19 cellular contexts compared by ENCODE assay signal in genomic region chr18:12405066-12405465, GRCh38.
"Had no signal": no experiment of that assay in that cellular context is flagged by ENCODE, and none has a peak within 500 bp of the region (broad histone marks: within the 10 kb centered on the region; RNA-seq: fewer than 3 reads in every experiment).

No MANE protein-coding gene starts in this region.

- H3K36me3 ChIP-seq: colonic mucosa, esophagus squamous epithelium, gastrocnemius medialis, neural progenitor cell, thoracic aorta, upper lobe of left lung had no signal

- H3K4me3 ChIP-seq: colonic mucosa, esophagus squamous epithelium, gastrocnemius medialis, neural progenitor cell, thoracic aorta, upper lobe of left lung had no signal

- H3K4me3 Mint-ChIP-seq: activated CD4-positive, alpha-beta memory T cell treated with anti-CD3 and anti-CD28 coated beads for 36 hours; activated CD4-positive, alpha-beta T cell treated with anti-CD3 and anti-CD28 coated beads for 36 hours; mesothelial cell of epicardium; WTC11 had no signal

- H3K27ac ChIP-seq: colonic mucosa, esophagus squamous epithelium, gastrocnemius medialis, neural progenitor cell, thoracic aorta, upper lobe of left lung had no signal

- H3K36me3 Mint-ChIP-seq: activated CD4-positive, alpha-beta memory T cell treated with anti-CD3 and anti-CD28 coated beads for 36 hours; activated CD8-positive, alpha-beta memory T cell treated with anti-CD3 and anti-CD28 coated beads, Interleukin-2, amount 10 ng/mL, durations not matched to agents 7 days and 5 days; activated naive CD4-positive, alpha-beta T cell treated with anti-CD3 and anti-CD28 coated beads, Interleukin-2, amount 50 U/mL, for 72 hours; mesothelial cell of epicardium; neural progenitor cell; WTC11 had no signal

- ATAC-seq: activated CD4-positive, alpha-beta T cell treated with anti-CD3 and anti-CD28 coated beads for 36 hours; activated CD8-positive, alpha-beta memory T cell treated with anti-CD3 and anti-CD28 coated beads, Interleukin-2, amount 10 ng/mL, durations not matched to agents 7 days and 5 days; activated naive CD4-positive, alpha-beta T cell treated with anti-CD3 and anti-CD28 coated beads, Interleukin-2, amount 50 U/mL, for 72 hours; gastrocnemius medialis; left ventricle myocardium superior; sciatic nerve; WTC11 had no signal

- DNase-seq: activated CD4-positive, alpha-beta memory T cell treated with anti-CD3 and anti-CD28 coated beads for 36 hours; activated CD4-positive, alpha-beta T cell treated with anti-CD3 and anti-CD28 coated beads for 36 hours; activated CD8-positive, alpha-beta memory T cell treated with anti-CD3 and anti-CD28 coated beads, Interleukin-2, amount 10 ng/mL, durations not matched to agents 7 days and 5 days; colonic mucosa; esophagus squamous epithelium; gastrocnemius medialis; hypothalamus; left ventricle myocardium superior; mammary epithelial cell; stimulated activated CD4-positive, alpha-beta T cell treated with anti-CD3 and anti-CD28 coated beads, Interleukin-4, amount 100 ng/mL, for 1 hour; stimulated activated naive CD4-positive, alpha-beta T cell treated with Interleukin-2 at 50 U/mL for 16 hours; T1000; upper lobe of left lung had no signal

- H3K27me3 ChIP-seq: colonic mucosa, upper lobe of left lung had no signal

- H3K9me3 Mint-ChIP-seq: activated CD4-positive, alpha-beta memory T cell treated with anti-CD3 and anti-CD28 coated beads for 36 hours; activated naive CD4-positive, alpha-beta T cell treated with anti-CD3 and anti-CD28 coated beads, Interleukin-2, amount 50 U/mL, for 72 hours; mesothelial cell of epicardium; neural progenitor cell; WTC11 had no signal

- H3K27ac Mint-ChIP-seq: activated CD4-positive, alpha-beta memory T cell treated with anti-CD3 and anti-CD28 coated beads for 36 hours; activated CD4-positive, alpha-beta T cell treated with anti-CD3 and anti-CD28 coated beads for 36 hours; activated CD8-positive, alpha-beta memory T cell treated with anti-CD3 and anti-CD28 coated beads, Interleukin-2, amount 10 ng/mL, durations not matched to agents 7 days and 5 days; activated naive CD4-positive, alpha-beta T cell treated with anti-CD3 and anti-CD28 coated beads, Interleukin-2, amount 50 U/mL, for 72 hours; mesothelial cell of epicardium; neural progenitor cell; WTC11 had no signal

- H3K9me3 ChIP-seq: colonic mucosa, esophagus squamous epithelium, gastrocnemius medialis, thoracic aorta, upper lobe of left lung had no signal
